Comparison of ENCODE assay signal across 3 cellular contexts in genomic region chr17:64577025-64577424, GRCh38.
DNase-seq lines count a peak whose midpoint lies in the region; ATAC-seq, FAIRE-seq and TF ChIP-seq lines count a peak whose summit lies in the region.
"Not testable (repeated sequence)": the region's sequence is repeated elsewhere in the genome, so short reads cannot be mapped to it uniquely, and the experiment has no call there.

No MANE protein-coding gene starts in this region.

- 94% methylated on average over 4 of the region's 4 CpGs for WGBS in K562 (ENCODE audit: insufficient coverage, low coverage, missing lambda C conversion rate)

- not testable (repeated sequence) for DNase-seq in HFFc6; K562 (ENCODE audit: extremely low read depth in 1 of 4, low spot score in 3 of 4)

- H3K4me3 Mint-ChIP-seq in HFFc6 = not testable (repeated sequence)

- H3K36me3 Mint-ChIP-seq in HFFc6 (ENCODE audit: low read depth) = peaks cover 25% of the 10 kb centered on the region

- not testable (repeated sequence) for H3K4me1 ChIP-seq in HEK293 (ENCODE audit: control insufficient read depth, insufficient read depth, low read length)
- peaks cover 7 to 16% of the 10 kb centered on the region in 2 experiments; a peak in 4 of 5 replicates for H3K4me1 ChIP-seq in K562 (replicated peaks in 1 of 2; ENCODE audit: control insufficient read depth in 2 of 2, insufficient read depth in 2 of 2, low read length in 2 of 2)

- not testable (repeated sequence) for H3K9me3 Mint-ChIP-seq in HFFc6

- H3K27me3 ChIP-seq in K562 (ENCODE audit: control insufficient read depth in 2 of 2, insufficient read depth in 2 of 2, low read length in 2 of 2) = not testable (repeated sequence)

- H4K20me1 ChIP-seq in K562 (replicated peaks; ENCODE audit: control insufficient read depth, insufficient read depth, low read length) = not testable (repeated sequence)

- not testable (repeated sequence) for H3K9me3 ChIP-seq in HEK293 (ENCODE audit: control insufficient read depth, insufficient read depth, low read depth, low read length); K562 (replicated peaks; ENCODE audit: control insufficient read depth, insufficient read depth, low read depth, low read length)

- not testable (repeated sequence) for H3K27me3 Mint-ChIP-seq in HFFc6 (ENCODE audit: insufficient read depth)

- not testable (repeated sequence) for ATAC-seq in K562

- not testable (repeated sequence) for BruUV-seq in K562 (replicated peaks; lab: Mats Ljungman, UMichigan)

- H3K79me2 ChIP-seq in K562 (ENCODE audit: control insufficient read depth, insufficient read depth, low read length) = not testable (repeated sequence)

- H3K4me3 ChIP-seq in HEK293 (ENCODE audit: low read depth, low read length); K562: not testable (repeated sequence)

- H3K36me3 ChIP-seq in HEK293 (ENCODE audit: control insufficient read depth in 2 of 2, insufficient read depth in 1 of 2, low read length in 2 of 2) (peaks cover 18 to 50% of the 10 kb centered on the region in 2 experiments; a peak in 2 of 3 replicates), K562 (ENCODE audit: control insufficient read depth, insufficient read depth, low read length) (peaks cover 18% of the 10 kb centered on the region)

- in situ Hi-C loops in K562 (cut with MboI) = not testable (repeated sequence)

- H3K9ac ChIP-seq in K562 (ENCODE audit: insufficient read depth in 1 of 2, low read depth in 2 of 2, low read length in 2 of 2) = not testable (repeated sequence)

- not testable (repeated sequence) for H3K9me1 ChIP-seq in K562 (ENCODE audit: control insufficient read depth, insufficient read depth, low read length)

- POLR2A ChIA-PET in HEK293 (lab: Yijun Ruan, JAX) = not testable (repeated sequence)
- POLR2A ChIA-PET in K562 (lab: Yijun Ruan, JAX) = interaction anchor here (1.2 kb wide), 1 partner anchor 71 kb away, joined by 3 read pairs; the partner anchor contains the start of genes CEP95 and DDX5

- TF ChIP-seq CTCF in HEK293 (tag by site-specific recombination; IDR thresholded peaks at IDR 0.05); HFFc6 (IDR thresholded peaks at IDR 0.05); K562 (IDR thresholded peaks at IDR 0.05 in 2 of 3, conservative IDR thresholded peaks at IDR 0.05 in 1 of 3; ENCODE audit: insufficient read depth in 2 of 3, low read depth in 1 of 3, low read length in 3 of 3): not testable (repeated sequence)

- TF ChIP-seq EP300 in K562 (IDR thresholded peaks at IDR 0.05; ENCODE audit: low read length) = not testable (repeated sequence)

- not testable (repeated sequence) for H3K27ac ChIP-seq in HEK293 (ENCODE audit: extremely low read depth, low read depth, low read length); K562 (ENCODE audit: extremely low read depth, low read depth, low read length)

- peak overlapping the region; percentile 11; the same call in 1 of the 2 replicates for H3K27ac Mint-ChIP-seq in HFFc6

- not testable (repeated sequence) for H3K4me2 ChIP-seq in K562 (ENCODE audit: insufficient read depth, low read length)

- not testable (repeated sequence) for TF ChIP-seq POLR2A in K562 (conservative IDR thresholded peaks at IDR 0.05)

- intact Hi-C loops in K562 (cut with micrococcal nuclease) = not testable (repeated sequence)

- not testable (repeated sequence) for TF ChIP-seq RAD21 in K562 (CRISPR knock-in tag; conservative IDR thresholded peaks at IDR 0.05 in 1 of 2, IDR thresholded peaks at IDR 0.05 in 1 of 2)

- FAIRE-seq in K562 (lab: Jason Lieb, UNC) = not testable (repeated sequence)

- CTCF ChIA-PET in HEK293 (lab: Yijun Ruan, JAX) (interaction anchor here (2.2 kb wide), 1 partner anchor 73 kb away, joined by 13 read pairs; no protein-coding TSS in a partner anchor), K562 (lab: Yijun Ruan, JAX; ENCODE audit: low intra/inter-chr PET ratio) (interaction anchor here (0.6 kb wide), 1 partner anchor 470 kb away, joined by 3 read pairs; no protein-coding TSS in a partner anchor)

- H3K4me1 Mint-ChIP-seq in HFFc6 (ENCODE audit: low read depth) = peaks cover 55% of the 10 kb centered on the region

- H2AFZ ChIP-seq in K562 (ENCODE audit: low read depth, low read length) = not testable (repeated sequence)

TF ChIP-seq in HEK293, 187 proteins besides CTCF, POLR2A, EP300 and RAD21:
- TF ChIP-seq, protein P1, sequence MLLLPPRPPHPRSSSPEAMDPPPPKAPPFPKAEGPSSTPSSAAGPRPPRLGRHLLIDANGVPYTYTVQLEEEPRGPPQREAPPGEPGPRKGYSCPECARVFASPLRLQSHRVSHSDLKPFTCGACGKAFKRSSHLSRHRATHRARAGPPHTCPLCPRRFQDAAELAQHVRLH (tag by site-specific recombination; IDR thresholded peaks at IDR 0.05) = peak; percentile 34; the same call in 1 of the 2 replicates
- TF ChIP-seq ZNF146 (tag by site-specific recombination; IDR thresholded peaks at IDR 0.05) = peak; percentile 93

TF ChIP-seq in K562, 482 proteins besides CTCF, POLR2A, EP300 and RAD21:
- TF ChIP-seq BCOR (IDR thresholded peaks at IDR 0.05) (peak; percentile 71), SMARCA5 (IDR thresholded peaks at IDR 0.05) (0 out of 2 replicates have a peak, but pooled peaks have one; percentile 40), RBM25 (IDR thresholded peaks at IDR 0.05; ENCODE audit: low read depth, low read length, severe bottlenecking) (peak; percentile 7), KDM1A (IDR thresholded peaks at IDR 0.05) (peak in 1 of 2 experiments; percentile 50; a peak in 1 of 4 replicates), ZNF146 (CRISPR knock-in tag; IDR thresholded peaks at IDR 0.05; ENCODE audit: unreplicated experiment) (peak; percentile 90)
